Comparison of ENCODE assay signal across 1 cellular context in the genomic region with DNA sequence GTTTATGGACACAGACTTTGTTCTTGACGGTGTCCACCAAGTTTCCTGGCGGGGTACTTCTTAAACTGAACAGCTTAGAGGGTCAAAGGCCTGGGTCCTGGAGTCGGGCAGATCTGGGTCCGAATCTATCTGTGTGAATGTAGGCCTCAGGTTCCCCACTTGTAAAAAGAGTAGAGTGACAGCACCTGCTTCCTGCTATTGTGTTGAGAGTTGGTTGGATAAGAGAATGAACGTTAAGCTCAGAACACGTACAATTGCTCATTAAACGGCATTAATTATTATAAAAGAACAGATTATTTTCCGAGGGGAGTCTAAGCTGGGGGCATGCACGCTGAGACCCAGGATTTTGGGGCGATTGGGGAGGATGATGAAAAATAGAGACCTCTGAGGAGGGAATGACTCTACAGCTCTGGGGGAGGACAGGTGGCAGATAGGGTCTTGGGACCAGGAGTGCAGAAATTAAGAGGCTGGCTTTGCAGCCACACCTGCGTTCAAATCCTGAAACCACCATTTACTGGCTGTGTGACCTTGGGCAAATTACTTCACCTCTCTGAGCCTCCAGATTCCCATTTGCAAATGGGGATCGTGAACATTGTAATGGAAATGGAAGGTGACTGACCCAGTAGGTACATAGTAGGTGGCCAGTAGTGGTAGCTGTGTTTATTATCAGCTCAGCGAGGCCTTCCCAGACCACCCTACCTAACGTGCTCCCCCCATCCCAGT.
A peak's percentile ranks its signal among the peaks of the same experiment; 100 is the strongest.
TF ChIP-seq lines count a peak whose summit lies in the region.

No MANE protein-coding gene starts in this region.

TF ChIP-seq in GM12878, 131 proteins besides CTCF, POLR2A, EP300 and RAD21 (continued from another document):
- TF ChIP-seq, protein P1, sequence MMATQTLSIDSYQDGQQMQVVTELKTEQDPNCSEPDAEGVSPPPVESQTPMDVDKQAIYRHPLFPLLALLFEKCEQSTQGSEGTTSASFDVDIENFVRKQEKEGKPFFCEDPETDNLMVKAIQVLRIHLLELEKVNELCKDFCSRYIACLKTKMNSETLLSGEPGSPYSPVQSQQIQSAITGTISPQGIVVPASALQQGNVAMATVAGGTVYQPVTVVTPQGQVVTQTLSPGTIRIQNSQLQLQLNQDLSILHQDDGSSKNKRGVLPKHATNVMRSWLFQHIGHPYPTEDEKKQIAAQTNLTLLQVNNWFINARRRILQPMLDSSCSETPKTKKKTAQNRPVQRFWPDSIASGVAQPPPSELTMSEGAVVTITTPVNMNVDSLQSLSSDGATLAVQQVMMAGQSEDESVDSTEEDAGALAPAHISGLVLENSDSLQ (IDR thresholded peaks at IDR 0.05): peak; percentile 54; the same call in 1 of the 2 replicates
- TF ChIP-seq NFXL1 (IDR thresholded peaks at IDR 0.05; ENCODE audit: borderline replicate concordance): peak; percentile 72; the same call in 1 of the 2 replicates
- TF ChIP-seq, protein P2, sequence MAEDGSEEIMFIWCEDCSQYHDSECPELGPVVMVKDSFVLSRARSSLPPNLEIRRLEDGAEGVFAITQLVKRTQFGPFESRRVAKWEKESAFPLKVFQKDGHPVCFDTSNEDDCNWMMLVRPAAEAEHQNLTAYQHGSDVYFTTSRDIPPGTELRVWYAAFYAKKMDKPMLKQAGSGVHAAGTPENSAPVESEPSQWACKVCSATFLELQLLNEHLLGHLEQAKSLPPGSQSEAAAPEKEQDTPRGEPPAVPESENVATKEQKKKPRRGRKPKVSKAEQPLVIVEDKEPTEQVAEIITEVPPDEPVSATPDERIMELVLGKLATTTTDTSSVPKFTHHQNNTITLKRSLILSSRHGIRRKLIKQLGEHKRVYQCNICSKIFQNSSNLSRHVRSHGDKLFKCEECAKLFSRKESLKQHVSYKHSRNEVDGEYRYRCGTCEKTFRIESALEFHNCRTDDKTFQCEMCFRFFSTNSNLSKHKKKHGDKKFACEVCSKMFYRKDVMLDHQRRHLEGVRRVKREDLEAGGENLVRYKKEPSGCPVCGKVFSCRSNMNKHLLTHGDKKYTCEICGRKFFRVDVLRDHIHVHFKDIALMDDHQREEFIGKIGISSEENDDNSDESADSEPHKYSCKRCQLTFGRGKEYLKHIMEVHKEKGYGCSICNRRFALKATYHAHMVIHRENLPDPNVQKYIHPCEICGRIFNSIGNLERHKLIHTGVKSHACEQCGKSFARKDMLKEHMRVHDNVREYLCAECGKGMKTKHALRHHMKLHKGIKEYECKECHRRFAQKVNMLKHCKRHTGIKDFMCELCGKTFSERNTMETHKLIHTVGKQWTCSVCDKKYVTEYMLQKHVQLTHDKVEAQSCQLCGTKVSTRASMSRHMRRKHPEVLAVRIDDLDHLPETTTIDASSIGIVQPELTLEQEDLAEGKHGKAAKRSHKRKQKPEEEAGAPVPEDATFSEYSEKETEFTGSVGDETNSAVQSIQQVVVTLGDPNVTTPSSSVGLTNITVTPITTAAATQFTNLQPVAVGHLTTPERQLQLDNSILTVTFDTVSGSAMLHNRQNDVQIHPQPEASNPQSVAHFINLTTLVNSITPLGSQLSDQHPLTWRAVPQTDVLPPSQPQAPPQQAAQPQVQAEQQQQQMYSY (CRISPR knock-in tag; IDR thresholded peaks at IDR 0.05): no peak
